Comparison of ENCODE assay signal across 6 cellular contexts in genomic region chr22:29586193-29586705, GRCh38. TPM values are rescaled to one million over a fixed set of nuclear protein-coding genes. Genes with fewer than 3 reads are reported as not detected.
DNase-seq lines count a peak whose midpoint lies in the region; ATAC-seq, FAIRE-seq and TF ChIP-seq lines count a peak whose summit lies in the region.
"Not testable (repeated sequence)": the region's sequence is repeated elsewhere in the genome, so short reads cannot be mapped to it uniquely, and the experiment has no call there.

No MANE protein-coding gene starts in this region.

- not testable (repeated sequence) for TF ChIP-seq POLR2A in HepG2 (IDR thresholded peaks at IDR 0.05; ENCODE audit: insufficient read depth in 1 of 2, low read depth in 2 of 2, low read length in 2 of 2)

- not testable (repeated sequence) for H3K27me3 ChIP-seq in HepG2 (ENCODE audit: control insufficient read depth in 1 of 2, insufficient read depth in 2 of 2, low read length in 2 of 2)

- H3K4me3 ChIP-seq in HEK293 (ENCODE audit: low read depth, low read length); HepG2 (replicated peaks in 1 of 3; ENCODE audit: insufficient read depth in 1 of 3, low read depth in 2 of 3, low read length in 3 of 3): not testable (repeated sequence)

- not testable (repeated sequence) for H3K4me1 ChIP-seq in HEK293 (ENCODE audit: control insufficient read depth, insufficient read depth, low read length)
- peaks cover 64% of the 10 kb centered on the region for H3K4me1 ChIP-seq in HepG2 (ENCODE audit: insufficient read depth, low read length)

- H3K9ac ChIP-seq in HepG2 (ENCODE audit: insufficient read depth, low read depth, low read length): not testable (repeated sequence)

- not testable (repeated sequence) for H4K20me1 ChIP-seq in HepG2 (ENCODE audit: insufficient read depth, low read length)

- H3K4me1 Mint-ChIP-seq in T-helper 17 cell: peaks cover 17% of the 10 kb centered on the region
- H3K4me1 Mint-ChIP-seq in WTC11: peaks cover 15% of the 10 kb centered on the region
- peaks cover 19% of the 10 kb centered on the region for H3K4me1 Mint-ChIP-seq in activated CD8-positive, alpha-beta T cell treated with anti-CD3 and anti-CD28 coated beads, Interleukin-2, amount 10 ng/mL, durations not matched to agents 7 days and 5 days (ENCODE audit: low read depth)
- peaks cover 13% of the 10 kb centered on the region for H3K4me1 Mint-ChIP-seq in stimulated activated effector memory CD8-positive, alpha-beta T cell treated with anti-CD3 and anti-CD28 coated beads, Interleukin-12 subunit alpha, Interleukin-12 subunit beta, amount 100 ng/mL, for 72 hours

- not testable (repeated sequence) for DNase-seq in T-helper 17 cell; WTC11 (ENCODE audit: low spot score); activated CD8-positive, alpha-beta T cell treated with anti-CD3 and anti-CD28 coated beads, Interleukin-2, amount 10 ng/mL, durations not matched to agents 7 days and 5 days; HepG2 (ENCODE audit: low spot score); stimulated activated effector memory CD8-positive, alpha-beta T cell treated with anti-CD3 and anti-CD28 coated beads, Interleukin-12 subunit alpha, Interleukin-12 subunit beta, amount 100 ng/mL, for 72 hours (ENCODE audit: low spot score in 2 of 2)

- not testable (repeated sequence) for H3K9me3 ChIP-seq in HEK293 (ENCODE audit: control insufficient read depth, insufficient read depth, low read depth, low read length); T-helper 17 cell (ENCODE audit: control insufficient read depth, low read length, poor library complexity, severe bottlenecking); HepG2 (ENCODE audit: low read length)

- 68% methylated on average over 4 of the region's 4 CpGs for WGBS in HepG2 (ENCODE audit: low lambda C conversion rate)

- H3K36me3 Mint-ChIP-seq in T-helper 17 cell (ENCODE audit: low read depth); WTC11; activated CD8-positive, alpha-beta T cell treated with anti-CD3 and anti-CD28 coated beads, Interleukin-2, amount 10 ng/mL, durations not matched to agents 7 days and 5 days (ENCODE audit: low read depth); stimulated activated effector memory CD8-positive, alpha-beta T cell treated with anti-CD3 and anti-CD28 coated beads, Interleukin-12 subunit alpha, Interleukin-12 subunit beta, amount 100 ng/mL, for 72 hours: not testable (repeated sequence)

- not testable (repeated sequence) for H3K36me3 ChIP-seq in HEK293 (ENCODE audit: control insufficient read depth in 2 of 2, insufficient read depth in 1 of 2, low read length in 2 of 2); HepG2 (replicated peaks in 1 of 2; ENCODE audit: control insufficient read depth in 1 of 2, insufficient read depth in 2 of 2, low read length in 2 of 2)

- peak overlapping the region; percentile 43 for H3K27ac Mint-ChIP-seq in T-helper 17 cell
- H3K27ac Mint-ChIP-seq in WTC11: not testable (repeated sequence)
- peak overlapping the region; percentile 27 for H3K27ac Mint-ChIP-seq in activated CD8-positive, alpha-beta T cell treated with anti-CD3 and anti-CD28 coated beads, Interleukin-2, amount 10 ng/mL, durations not matched to agents 7 days and 5 days
- peak overlapping the region; percentile 32 for H3K27ac Mint-ChIP-seq in stimulated activated effector memory CD8-positive, alpha-beta T cell treated with anti-CD3 and anti-CD28 coated beads, Interleukin-12 subunit alpha, Interleukin-12 subunit beta, amount 100 ng/mL, for 72 hours

- BruUV-seq in HepG2 (replicated peaks; lab: Mats Ljungman, UMichigan): not testable (repeated sequence)

- not testable (repeated sequence) for H3K79me2 ChIP-seq in HepG2 (ENCODE audit: insufficient read depth, low read length)

- H2AFZ ChIP-seq in HepG2 (ENCODE audit: low read length): not testable (repeated sequence)

- CTCF ChIA-PET in HEK293 (lab: Yijun Ruan, JAX): interaction anchor here (0.7 to 1.8 kb wide), 2 partner anchors 417 to 522 kb away, joined by 4 to 5 read pairs; no protein-coding TSS in a partner anchor
- CTCF ChIA-PET in WTC11 (lab: Charles Lee); HepG2 (lab: Yijun Ruan, JAX; ENCODE audit: low intra/inter-chr PET ratio, low total read pairs): not testable (repeated sequence)
- CTCF ChIA-PET in activated CD8-positive, alpha-beta T cell treated with anti-CD3 and anti-CD28 coated beads, Interleukin-2, amount 10 ng/mL, durations not matched to agents 7 days and 5 days (lab: Charles Lee): interaction anchor here (1.2 to 1.6 kb wide), 2 partner anchors 40 to 502 kb away, joined by 3 to 4 read pairs; no protein-coding TSS in a partner anchor

- TF ChIP-seq EP300 in HepG2 (IDR thresholded peaks at IDR 0.05; ENCODE audit: low read depth in 2 of 2, low read length in 2 of 2); HepG2 (CRISPR knock-in tag; IDR thresholded peaks at IDR 0.05; ENCODE audit: borderline replicate concordance): not testable (repeated sequence)

- in situ Hi-C loops in HepG2 (cut with HindIII; ENCODE audit: extremely low pct_ligation_motif_present, low pct_unique_long_range_greater_than_20kb): not testable (repeated sequence)

- POLR2A ChIA-PET in HEK293 (lab: Yijun Ruan, JAX) (interaction anchor here (0.5 to 1.0 kb wide), 2 partner anchors 33 to 305 kb away, joined by 3 to 4 read pairs; partner anchors contain the start of gene THOC5), HepG2 (lab: Yijun Ruan, JAX) (interaction anchor here (1.0 to 4.8 kb wide), 7 partner anchors 8 to 32 kb away, joined by 3 to 35 read pairs (median 6); partner anchors contain the start of gene THOC5)
- POLR2A ChIA-PET in WTC11 (lab: Charles Lee); activated CD8-positive, alpha-beta T cell treated with anti-CD3 and anti-CD28 coated beads, Interleukin-2, amount 10 ng/mL, durations not matched to agents 7 days and 5 days (lab: Charles Lee): not testable (repeated sequence)

- not testable (repeated sequence) for H3K4me3 Mint-ChIP-seq in T-helper 17 cell; WTC11; activated CD8-positive, alpha-beta T cell treated with anti-CD3 and anti-CD28 coated beads, Interleukin-2, amount 10 ng/mL, durations not matched to agents 7 days and 5 days; stimulated activated effector memory CD8-positive, alpha-beta T cell treated with anti-CD3 and anti-CD28 coated beads, Interleukin-12 subunit alpha, Interleukin-12 subunit beta, amount 100 ng/mL, for 72 hours

- not testable (repeated sequence) for TF ChIP-seq CTCF in HEK293 (tag by site-specific recombination; IDR thresholded peaks at IDR 0.05); WTC11 (IDR thresholded peaks at IDR 0.05); HepG2 (CRISPR knock-in tag; IDR thresholded peaks at IDR 0.05)

- intact Hi-C loops in HepG2 (cut with micrococcal nuclease; ENCODE audit: unreplicated experiment): not testable (repeated sequence)

- not testable (repeated sequence) for H3K4me2 ChIP-seq in HepG2 (ENCODE audit: low read depth, low read length)

- ATAC-seq in T-helper 17 cell; WTC11; activated CD8-positive, alpha-beta T cell treated with anti-CD3 and anti-CD28 coated beads, Interleukin-2, amount 10 ng/mL, durations not matched to agents 7 days and 5 days; HepG2; stimulated activated effector memory CD8-positive, alpha-beta T cell treated with anti-CD3 and anti-CD28 coated beads, Interleukin-12 subunit alpha, Interleukin-12 subunit beta, amount 100 ng/mL, for 72 hours: not testable (repeated sequence)

- not testable (repeated sequence) for FAIRE-seq in HepG2 (lab: Jason Lieb, UNC)

- H3K9me3 Mint-ChIP-seq in WTC11; activated CD8-positive, alpha-beta T cell treated with anti-CD3 and anti-CD28 coated beads, Interleukin-2, amount 10 ng/mL, durations not matched to agents 7 days and 5 days (ENCODE audit: insufficient read depth); stimulated activated effector memory CD8-positive, alpha-beta T cell treated with anti-CD3 and anti-CD28 coated beads, Interleukin-12 subunit alpha, Interleukin-12 subunit beta, amount 100 ng/mL, for 72 hours: not testable (repeated sequence)

- TF ChIP-seq RAD21 in HepG2 (CRISPR knock-in tag; IDR thresholded peaks at IDR 0.05): not testable (repeated sequence)

- not testable (repeated sequence) for H3K27ac ChIP-seq in HEK293 (ENCODE audit: extremely low read depth, low read depth, low read length); HepG2 (ENCODE audit: extremely low read length, insufficient read depth, low read length)

- not testable (repeated sequence) for H3K27me3 Mint-ChIP-seq in T-helper 17 cell; WTC11 (ENCODE audit: low read depth); activated CD8-positive, alpha-beta T cell treated with anti-CD3 and anti-CD28 coated beads, Interleukin-2, amount 10 ng/mL, durations not matched to agents 7 days and 5 days (ENCODE audit: low read depth)

RNA-seq across cellular contexts. Expression of gene NIPSNAP1, which starts 5.3 kb away (rescaled TPM):
- total RNA-seq in T-helper 17 cell: 10 to 100 TPM; 27.6 to 28.7 TPM
- total RNA-seq in WTC11 (2021): 153 to 224 TPM (median 217 TPM) in 3 replicates
- 10 to 100 TPM; 35.7 to 38.2 TPM for total RNA-seq in activated CD8-positive, alpha-beta T cell treated with anti-CD3 and anti-CD28 coated beads, Interleukin-2, amount 10 ng/mL, durations not matched to agents 7 days and 5 days
- 159 and 167 TPM in 2 replicates for total RNA-seq in HepG2 (2016; rRNA removed; fragmentation: Illumina TruSeq; extraction: Trizol)
- 36.4 and 36.6 TPM in 2 replicates for total RNA-seq in HepG2 (2016; cell fraction: cytosol; rRNA removed; fragmentation: Illumina TruSeq; extraction: Trizol; ENCODE audit: low read depth)
- 162 and 163 TPM in 2 replicates for total RNA-seq in HepG2 (2016; cell fraction: insoluble cytoplasmic fraction; rRNA removed; fragmentation: Illumina TruSeq; extraction: Trizol)
- 98.2 and 102 TPM in 2 replicates for total RNA-seq in HepG2 (2016; cell fraction: membrane; rRNA removed; fragmentation: Illumina TruSeq; extraction: Trizol)
- total RNA-seq in HepG2 (2016; cell fraction: nucleus; rRNA removed; fragmentation: Illumina TruSeq; extraction: Trizol): 68.4 and 75.1 TPM in 2 replicates
- polyA plus RNA-seq in HepG2 (2011; rRNA removed): 203 and 212 TPM in 2 replicates
- 167 and 170 TPM in 2 replicates for polyA plus RNA-seq in HepG2 (2011; cell fraction: cytosol; rRNA removed)
- 133 and 152 TPM in 2 replicates for polyA plus RNA-seq in HepG2 (2011; cell fraction: nucleus; rRNA removed)
- polyA plus RNA-seq in HepG2 (2012): 126 and 158 TPM in 2 replicates
- 33.2 and 39.7 TPM in 2 replicates for polyA plus RNA-seq in HepG2 (2016; cell fraction: cytosol; fragmentation: Illumina TruSeq; extraction: Trizol; ENCODE audit: low read depth)
- 169 and 174 TPM in 2 replicates for polyA plus RNA-seq in HepG2 (2016; cell fraction: insoluble cytoplasmic fraction; fragmentation: Illumina TruSeq; extraction: Trizol; ENCODE audit: low read depth)
- polyA plus RNA-seq in HepG2 (2016; cell fraction: membrane; fragmentation: Illumina TruSeq; extraction: Trizol; ENCODE audit: low read depth): 73.5 and 79.3 TPM in 2 replicates
- 104 and 117 TPM in 2 replicates for polyA plus RNA-seq in HepG2 (2016; cell fraction: nucleus; fragmentation: Illumina TruSeq; extraction: Trizol; ENCODE audit: insufficient read depth, low read depth)
- polyA minus RNA-seq in HepG2 (2011; rRNA and poly(A)+ RNA removed; ENCODE audit: low replicate concordance): 19.6 and 162 TPM in 2 replicates
- 70.8 and 86.6 TPM in 2 replicates for polyA minus RNA-seq in HepG2 (2011; cell fraction: cytosol; rRNA and poly(A)+ RNA removed)
- polyA minus RNA-seq in HepG2 (2011; cell fraction: nucleus; rRNA and poly(A)+ RNA removed): 55.0 and 66.1 TPM in 2 replicates

RNA-seq across cellular contexts. Expression of gene NF2, which starts 17.2 kb away (rescaled TPM):
- total RNA-seq in T-helper 17 cell (10 to 100 TPM; 23.8 to 29.3 TPM), WTC11 (2021) (56.2 to 56.9 TPM (median 56.8 TPM) in 3 replicates), HepG2 (2016; rRNA removed; fragmentation: Illumina TruSeq; extraction: Trizol) (33.3 and 45.3 TPM in 2 replicates)
- 10 to 100 TPM; 60.6 to 61.2 TPM for total RNA-seq in activated CD8-positive, alpha-beta T cell treated with anti-CD3 and anti-CD28 coated beads, Interleukin-2, amount 10 ng/mL, durations not matched to agents 7 days and 5 days
- total RNA-seq in HepG2 (2016; cell fraction: cytosol; rRNA removed; fragmentation: Illumina TruSeq; extraction: Trizol; ENCODE audit: low read depth): 6.6 and 7.4 TPM in 2 replicates
- 33.3 and 42.0 TPM in 2 replicates for total RNA-seq in HepG2 (2016; cell fraction: insoluble cytoplasmic fraction; rRNA removed; fragmentation: Illumina TruSeq; extraction: Trizol)
- 21.0 and 24.2 TPM in 2 replicates for total RNA-seq in HepG2 (2016; cell fraction: membrane; rRNA removed; fragmentation: Illumina TruSeq; extraction: Trizol)
- 25.6 and 28.1 TPM in 2 replicates for total RNA-seq in HepG2 (2016; cell fraction: nucleus; rRNA removed; fragmentation: Illumina TruSeq; extraction: Trizol)
- polyA plus RNA-seq in HepG2 (2011; rRNA removed): 8.8 and 9.3 TPM in 2 replicates
- 6.9 and 7.3 TPM in 2 replicates for polyA plus RNA-seq in HepG2 (2011; cell fraction: cytosol; rRNA removed)
- polyA plus RNA-seq in HepG2 (2011; cell fraction: nucleus; rRNA removed): 8.1 and 8.6 TPM in 2 replicates
- polyA plus RNA-seq in HepG2 (2012): 6.4 TPM in 2 replicates
- polyA plus RNA-seq in HepG2 (2016; cell fraction: cytosol; fragmentation: Illumina TruSeq; extraction: Trizol; ENCODE audit: low read depth): 3.3 and 5.4 TPM in 2 replicates
- polyA plus RNA-seq in HepG2 (2016; cell fraction: insoluble cytoplasmic fraction; fragmentation: Illumina TruSeq; extraction: Trizol; ENCODE audit: low read depth): 21.1 and 24.6 TPM in 2 replicates
- 9.8 and 11.9 TPM in 2 replicates for polyA plus RNA-seq in HepG2 (2016; cell fraction: membrane; fragmentation: Illumina TruSeq; extraction: Trizol; ENCODE audit: low read depth)
- 23.3 and 24.8 TPM in 2 replicates for polyA plus RNA-seq in HepG2 (2016; cell fraction: nucleus; fragmentation: Illumina TruSeq; extraction: Trizol; ENCODE audit: insufficient read depth, low read depth)
- polyA minus RNA-seq in HepG2 (2011; rRNA and poly(A)+ RNA removed; ENCODE audit: low replicate concordance): 25.7 and 39.3 TPM in 2 replicates
- 12.4 and 13.6 TPM in 2 replicates for polyA minus RNA-seq in HepG2 (2011; cell fraction: cytosol; rRNA and poly(A)+ RNA removed)
- polyA minus RNA-seq in HepG2 (2011; cell fraction: nucleus; rRNA and poly(A)+ RNA removed): 11.5 and 15.2 TPM in 2 replicates

RNA-seq across cellular contexts. Expression of gene THOC5, which starts 32.7 kb away (rescaled TPM):
- total RNA-seq in T-helper 17 cell (10 to 100 TPM; 34.2 to 46.2 TPM), WTC11 (2021) (43.7 to 51.2 TPM (median 47.8 TPM) in 3 replicates), HepG2 (2016; rRNA removed; fragmentation: Illumina TruSeq; extraction: Trizol) (46.7 and 53.5 TPM in 2 replicates)
- 10 to 100 TPM; 53.1 to 60.7 TPM for total RNA-seq in activated CD8-positive, alpha-beta T cell treated with anti-CD3 and anti-CD28 coated beads, Interleukin-2, amount 10 ng/mL, durations not matched to agents 7 days and 5 days
- total RNA-seq in HepG2 (2016; cell fraction: cytosol; rRNA removed; fragmentation: Illumina TruSeq; extraction: Trizol; ENCODE audit: low read depth): 20.7 and 27.6 TPM in 2 replicates
- total RNA-seq in HepG2 (2016; cell fraction: insoluble cytoplasmic fraction; rRNA removed; fragmentation: Illumina TruSeq; extraction: Trizol): 47.6 and 56.5 TPM in 2 replicates
- total RNA-seq in HepG2 (2016; cell fraction: membrane; rRNA removed; fragmentation: Illumina TruSeq; extraction: Trizol): 39.5 and 44.9 TPM in 2 replicates
- 32.6 and 43.7 TPM in 2 replicates for total RNA-seq in HepG2 (2016; cell fraction: nucleus; rRNA removed; fragmentation: Illumina TruSeq; extraction: Trizol)
- polyA plus RNA-seq in HepG2 (2011; rRNA removed): 45.8 and 65.2 TPM in 2 replicates
- 27.9 and 31.5 TPM in 2 replicates for polyA plus RNA-seq in HepG2 (2011; cell fraction: cytosol; rRNA removed)
- polyA plus RNA-seq in HepG2 (2011; cell fraction: nucleus; rRNA removed): 145 and 182 TPM in 2 replicates
- polyA plus RNA-seq in HepG2 (2012): 37.0 and 37.3 TPM in 2 replicates
- 25.9 and 30.6 TPM in 2 replicates for polyA plus RNA-seq in HepG2 (2016; cell fraction: cytosol; fragmentation: Illumina TruSeq; extraction: Trizol; ENCODE audit: low read depth)
- 44.1 and 46.1 TPM in 2 replicates for polyA plus RNA-seq in HepG2 (2016; cell fraction: insoluble cytoplasmic fraction; fragmentation: Illumina TruSeq; extraction: Trizol; ENCODE audit: low read depth)
- 35.3 and 37.4 TPM in 2 replicates for polyA plus RNA-seq in HepG2 (2016; cell fraction: membrane; fragmentation: Illumina TruSeq; extraction: Trizol; ENCODE audit: low read depth)
- polyA plus RNA-seq in HepG2 (2016; cell fraction: nucleus; fragmentation: Illumina TruSeq; extraction: Trizol; ENCODE audit: insufficient read depth, low read depth): 54.0 and 55.1 TPM in 2 replicates
- polyA minus RNA-seq in HepG2 (2011; rRNA and poly(A)+ RNA removed; ENCODE audit: low replicate concordance): 57.0 and 70.3 TPM in 2 replicates
- 25.5 and 29.4 TPM in 2 replicates for polyA minus RNA-seq in HepG2 (2011; cell fraction: cytosol; rRNA and poly(A)+ RNA removed)
- polyA minus RNA-seq in HepG2 (2011; cell fraction: nucleus; rRNA and poly(A)+ RNA removed): 38.9 and 51.6 TPM in 2 replicates
